In genomic region chr20:10673176-10673830, GRCh38 we compare ENCODE assay signal across 8 cellular contexts. TPM values are rescaled to one million over a fixed set of nuclear protein-coding genes. Genes with fewer than 3 reads are reported as not detected.
DNase-seq lines count a peak whose midpoint lies in the region; ATAC-seq and TF ChIP-seq lines count a peak whose summit lies in the region.

No MANE protein-coding gene starts in this region.

- ATAC-seq in activated B cell treated with CpG ODN at 0.5 μM for 24 hours (ENCODE audit: low read depth) (no peak), natural killer cell (peak in 1 of 3 donors; percentile 5), GM21390 (IDR thresholded peaks at IDR 0.05; ENCODE audit: unreplicated experiment) (no peak)

- TF ChIP-seq CTCF in activated B cell treated with CpG ODN at 0.5 μM for 24 hours (IDR thresholded peaks at IDR 0.05) (no peak), natural killer cell (IDR thresholded peaks at IDR 0.05) (no peak)

- peak overlapping the region; percentile 83 for H3K4me3 Mint-ChIP-seq in activated B cell treated with CpG ODN at 0.5 μM for 24 hours
- H3K4me3 Mint-ChIP-seq in natural killer cell = peak overlapping the region; percentile 97

- CTCF ChIA-PET in activated B cell treated with CpG ODN at 0.5 μM for 24 hours (lab: Charles Lee) = no interaction called here

- H3K4me1 Mint-ChIP-seq in activated B cell treated with CpG ODN at 0.5 μM for 24 hours = peaks cover 37% of the 10 kb centered on the region
- H3K4me1 Mint-ChIP-seq in natural killer cell = peaks cover 23 to 40% of the 10 kb centered on the region in 2 donors

- intact Hi-C loops in activated B cell treated with CpG ODN at 0.5 μM for 24 hours (cut with micrococcal nuclease) = loop anchor here (5.0 to 10.0 kb wide), 2 partner anchors 41 to 459 kb away; partner anchors contain the start of gene SNAP25
- intact Hi-C loops in natural killer cell (cut with micrococcal nuclease) = loop anchor here (5.0 to 10.0 kb wide), 3 partner anchors 116 to 239 kb away; partner anchors contain the start of genes MKKS and SLX4IP

- no peaks in the 10 kb centered on the region for H3K9me3 Mint-ChIP-seq in activated B cell treated with CpG ODN at 0.5 μM for 24 hours
- no peaks in the 10 kb centered on the region for H3K9me3 Mint-ChIP-seq in natural killer cell

- H3K27ac Mint-ChIP-seq in activated B cell treated with CpG ODN at 0.5 μM for 24 hours = no peak overlapping the region
- peak overlapping the region; percentile 87 to 97 for H3K27ac Mint-ChIP-seq in natural killer cell

- DNase-seq in EL (peak; percentile 55), Kasumi-1 (lab: John Stamatoyannopoulos, UW) (peak; percentile 66 to 73), activated B cell treated with CpG ODN at 0.5 μM for 24 hours (peak; percentile 22), fibroblast of gingiva (ENCODE audit: low read depth) (peak; percentile 22), natural killer cell (peak; percentile 26), retina (no peak)
- DNase-seq in stimulated activated CD4-positive, alpha-beta T cell treated with anti-CD3 and anti-CD28 coated beads, Interleukin-4, amount 100 ng/mL, for 24 hours = no peak

- POLR2A ChIA-PET in activated B cell treated with CpG ODN at 0.5 μM for 24 hours (lab: Charles Lee) = interaction anchor here (0.7 to 1.0 kb wide), 2 partner anchors 9 to 240 kb away, joined by 3 read pairs; partner anchors contain the start of gene MKKS

- H3K36me3 Mint-ChIP-seq in activated B cell treated with CpG ODN at 0.5 μM for 24 hours (ENCODE audit: low read depth) = no peaks in the 10 kb centered on the region
- H3K36me3 Mint-ChIP-seq in natural killer cell = no peaks in the 10 kb centered on the region

- peaks cover 49% of the 10 kb centered on the region for H3K27me3 Mint-ChIP-seq in activated B cell treated with CpG ODN at 0.5 μM for 24 hours
- H3K27me3 Mint-ChIP-seq in natural killer cell (ENCODE audit: low read depth in 2 of 2) = peaks cover 16% of the 10 kb centered on the region in 2 donors

RNA-seq across cellular contexts. Expression of gene JAG1, which starts 0.5 kb away (rescaled TPM):
- not detected in 2 replicates for total RNA-seq in activated B cell treated with CpG ODN at 0.5 μM for 24 hours
- 10 to 100 TPM in 1 of 3 donors, 1 to 10 TPM in 2; 8.1 to 12.3 (median 8.7) TPM for total RNA-seq in natural killer cell

Comparison
In these comparisons a context has a peak if more than half of its experiments do, and no peak if none do; other contexts are left out.
1. DNase-seq: peak in EL (single experiment), Kasumi-1 (2 of 2), activated B cell treated with CpG ODN at 0.5 μM for 24 hours (single experiment), fibroblast of gingiva (single experiment) and natural killer cell (single experiment); none in retina (single experiment) and stimulated activated CD4-positive, alpha-beta T cell treated with anti-CD3 and anti-CD28 coated beads, Interleukin-4, amount 100 ng/mL, for 24 hours (single experiment).